8 cellular contexts compared by ENCODE assay signal in genomic region chr1:54714881-54715492, GRCh38. TPM values are rescaled to one million over a fixed set of nuclear protein-coding genes. Genes with fewer than 3 reads are reported as not detected.
DNase-seq lines count a peak whose midpoint lies in the region; ATAC-seq, FAIRE-seq and TF ChIP-seq lines count a peak whose summit lies in the region.

No MANE protein-coding gene starts in this region.

- no peak for TF ChIP-seq POLR2A in HepG2 (IDR thresholded peaks at IDR 0.05; ENCODE audit: insufficient read depth in 1 of 2, low read depth in 2 of 2, low read length in 2 of 2)

- no peaks in the 10 kb centered on the region for H3K27me3 ChIP-seq in HUES64 (ENCODE audit: insufficient read depth, low read length)
- H3K27me3 ChIP-seq in HepG2 (ENCODE audit: control insufficient read depth in 1 of 2, insufficient read depth in 2 of 2, low read length in 2 of 2), result peaks cover 0 to 18% of the 10 kb centered on the region in 2 experiments; a peak in 2 of 5 replicates
- H3K27me3 ChIP-seq in subcutaneous abdominal adipose tissue (ENCODE audit: control insufficient read depth in 5 of 5, insufficient read depth in 4 of 5, low read length in 5 of 5), result peaks cover 0 to 4% (median under 1%) of the 10 kb centered on the region in 5 donors
- no peaks in the 10 kb centered on the region for H3K27me3 ChIP-seq in WERI-Rb-1 (ENCODE audit: insufficient read depth, low read depth, severe bottlenecking)

- H2AFZ ChIP-seq in HepG2 (ENCODE audit: low read length), result peak overlapping the region; percentile 73

- intact Hi-C loops in HepG2 (cut with micrococcal nuclease; ENCODE audit: unreplicated experiment), result loop anchor here (2.0 to 5.0 kb wide), 3 partner anchors 77 to 878 kb away; partner anchors contain the start of gene NDC1

- CTCF ChIA-PET in HepG2 (lab: Yijun Ruan, JAX; ENCODE audit: low intra/inter-chr PET ratio, low total read pairs), result no interaction called here

- 0 out of 2 replicates have a peak overlapping the region, but pooled peaks have one; percentile 41 for H3K9ac ChIP-seq in HUES64 (ENCODE audit: low read depth, low read length)
- H3K9ac ChIP-seq in HepG2 (ENCODE audit: insufficient read depth, low read depth, low read length), result peak overlapping the region; percentile 31; the same call in 1 of the 2 replicates
- H3K9ac ChIP-seq in subcutaneous abdominal adipose tissue (ENCODE audit: low read length in 5 of 5), result peak overlapping the region in 4 of 5 donors; percentile 90 to 97 (median 92)

- peak; percentile 43 for ATAC-seq in HepG2
- no peak for ATAC-seq in HG03378 (IDR thresholded peaks at IDR 0.05; ENCODE audit: unreplicated experiment)
- ATAC-seq in GM19395 (IDR thresholded peaks at IDR 0.05; ENCODE audit: unreplicated experiment), result no peak

- TF ChIP-seq RAD21 in HepG2 (CRISPR knock-in tag; IDR thresholded peaks at IDR 0.05), result no peak

- BruUV-seq in HepG2 (replicated peaks; lab: Mats Ljungman, UMichigan), result no TSS peak

- peaks cover 19% of the 10 kb centered on the region for H3K79me2 ChIP-seq in HepG2 (ENCODE audit: insufficient read depth, low read length)

- POLR2A ChIA-PET in HepG2 (lab: Yijun Ruan, JAX), result interaction anchor here (0.6 to 1.3 kb wide), 3 partner anchors 10 to 49 kb away, joined by 3 to 4 read pairs (median 3); partner anchors contain the start of gene PARS2

- H3K4me1 ChIP-seq in HUES64 (ENCODE audit: insufficient read depth, low read length) (no peaks in the 10 kb centered on the region), HepG2 (ENCODE audit: insufficient read depth, low read length) (peaks cover 37% of the 10 kb centered on the region), subcutaneous abdominal adipose tissue (ENCODE audit: control insufficient read depth in 5 of 5, insufficient read depth in 5 of 5, low read length in 5 of 5) (peaks cover 2 to 20% (median 16%) of the 10 kb centered on the region in 5 donors)

- H4K20me1 ChIP-seq in HepG2 (ENCODE audit: insufficient read depth, low read length), result no peaks in the 10 kb centered on the region

- no peak for FAIRE-seq in HepG2 (lab: Jason Lieb, UNC)

- H3K36me3 ChIP-seq in HUES64 (ENCODE audit: insufficient read depth, low read length), result peaks cover 29% of the 10 kb centered on the region
- H3K36me3 ChIP-seq in HepG2 (replicated peaks in 1 of 2; ENCODE audit: control insufficient read depth in 1 of 2, insufficient read depth in 2 of 2, low read length in 2 of 2), result peaks cover 1 to 12% of the 10 kb centered on the region in 2 experiments; a peak in 3 of 5 replicates
- peaks cover 10 to 18% (median 13%) of the 10 kb centered on the region in 5 donors for H3K36me3 ChIP-seq in subcutaneous abdominal adipose tissue (ENCODE audit: control insufficient read depth in 5 of 5, insufficient read depth in 5 of 5, low read length in 5 of 5)
- peaks cover 24% of the 10 kb centered on the region for H3K36me3 ChIP-seq in WERI-Rb-1

- H3K27ac ChIP-seq in HUES64 (ENCODE audit: low read depth, low read length), result no peak overlapping the region
- peak overlapping the region; percentile 69 for H3K27ac ChIP-seq in angular gyrus (ENCODE audit: low read depth, low read length)
- no peak overlapping the region for H3K27ac ChIP-seq in HepG2 (ENCODE audit: extremely low read length, insufficient read depth, low read length)
- H3K27ac ChIP-seq in subcutaneous abdominal adipose tissue (ENCODE audit: low read depth, low read length), result peak overlapping the region; percentile 90
- no peak overlapping the region; the same call in 1 of the 2 replicates for H3K27ac ChIP-seq in WERI-Rb-1

- DNase-seq in HepG2 (ENCODE audit: low spot score) (no peak), WERI-Rb-1 (no peak), UCSD-AML1 (lab: John Stamatoyannopoulos, UW; ENCODE audit: unreplicated experiment) (no peak)

- H3K9me3 ChIP-seq in HUES64 (ENCODE audit: insufficient read depth, low read depth, low read length), result no peaks in the 10 kb centered on the region
- H3K9me3 ChIP-seq in HepG2 (ENCODE audit: low read length), result no peaks in the 10 kb centered on the region
- no peaks in the 10 kb centered on the region for H3K9me3 ChIP-seq in subcutaneous abdominal adipose tissue (ENCODE audit: control insufficient read depth in 5 of 5, low read length in 5 of 5)
- no peaks in the 10 kb centered on the region for H3K9me3 ChIP-seq in WERI-Rb-1 (ENCODE audit: severe bottlenecking)

- TF ChIP-seq EP300 in HepG2 (IDR thresholded peaks at IDR 0.05; ENCODE audit: low read depth in 2 of 2, low read length in 2 of 2), result no peak
- TF ChIP-seq EP300 in HepG2 (CRISPR knock-in tag; IDR thresholded peaks at IDR 0.05; ENCODE audit: borderline replicate concordance), result no peak

- peak overlapping the region; percentile 88 for H3K4me2 ChIP-seq in HepG2 (ENCODE audit: low read depth, low read length)

- no peak for TF ChIP-seq CTCF in HepG2 (CRISPR knock-in tag; IDR thresholded peaks at IDR 0.05)
- TF ChIP-seq CTCF in WERI-Rb-1 (IDR thresholded peaks at IDR 0.05; ENCODE audit: low read depth, low read length), result no peak

- in situ Hi-C loops in HepG2 (cut with HindIII; ENCODE audit: extremely low pct_ligation_motif_present, low pct_unique_long_range_greater_than_20kb), result no loop called here

- 88% methylated on average over 7 of the region's 7 CpGs for WGBS in HUES64
- WGBS in HepG2 (ENCODE audit: low lambda C conversion rate), result 75% methylated on average over 4 of the region's 7 CpGs

- H3K4me3 ChIP-seq in HUES64 (ENCODE audit: low read length) (peak overlapping the region; percentile 87), HepG2 (replicated peaks in 1 of 3; ENCODE audit: insufficient read depth in 1 of 3, low read depth in 2 of 3, low read length in 3 of 3) (peak overlapping the region; percentile 78 to 88 (median 85); a peak in 5 of 6 replicates), subcutaneous abdominal adipose tissue (ENCODE audit: low read depth in 1 of 5, low read length in 5 of 5) (peak overlapping the region; percentile 72 to 96 (median 94)), WERI-Rb-1 (ENCODE audit: low read depth, low read length) (no peak overlapping the region)

TF ChIP-seq in HepG2, 621 proteins besides CTCF, POLR2A, EP300 and RAD21:
- 0 out of 2 replicates have a peak, but pooled peaks have one; percentile 2 for TF ChIP-seq ZFP82 (CRISPR knock-in tag; IDR thresholded peaks at IDR 0.05; ENCODE audit: borderline replicate concordance)
- no peak for TF ChIP-seq NFATC3 (CRISPR knock-in tag; IDR thresholded peaks at IDR 0.05)
- peak; percentile 14; the same call in 1 of the 2 replicates for TF ChIP-seq ZSCAN25 (CRISPR knock-in tag; IDR thresholded peaks at IDR 0.05)
- 0 out of 2 replicates have a peak, but pooled peaks have one; percentile 4 for TF ChIP-seq ZMAT3 (CRISPR knock-in tag; conservative IDR thresholded peaks at IDR 0.05)

RNA-seq across cellular contexts. Expression of gene TTC4, which starts 0.7 kb away (rescaled TPM):
- polyA plus RNA-seq in HUES64 (2013, experiment 1 of 2), result 23.8 TPM
- polyA plus RNA-seq in HUES64 (2013, experiment 2 of 2), result 21.2 TPM
- total RNA-seq in HepG2 (2016; rRNA removed; fragmentation: Illumina TruSeq; extraction: Trizol), result 24.7 and 36.9 TPM in 2 replicates
- total RNA-seq in HepG2 (2016; cell fraction: cytosol; rRNA removed; fragmentation: Illumina TruSeq; extraction: Trizol; ENCODE audit: low read depth), result 3.6 and 5.7 TPM in 2 replicates
- total RNA-seq in HepG2 (2016; cell fraction: insoluble cytoplasmic fraction; rRNA removed; fragmentation: Illumina TruSeq; extraction: Trizol), result 24.3 and 36.7 TPM in 2 replicates
- total RNA-seq in HepG2 (2016; cell fraction: membrane; rRNA removed; fragmentation: Illumina TruSeq; extraction: Trizol), result 9.1 and 11.1 TPM in 2 replicates
- 17.4 and 20.0 TPM in 2 replicates for total RNA-seq in HepG2 (2016; cell fraction: nucleus; rRNA removed; fragmentation: Illumina TruSeq; extraction: Trizol)
- 12.4 and 13.1 TPM in 2 replicates for polyA plus RNA-seq in HepG2 (2011; rRNA removed)
- polyA plus RNA-seq in HepG2 (2011; cell fraction: cytosol; rRNA removed), result 11.2 and 13.2 TPM in 2 replicates
- polyA plus RNA-seq in HepG2 (2011; cell fraction: nucleus; rRNA removed), result 6.3 and 7.8 TPM in 2 replicates
- polyA plus RNA-seq in HepG2 (2012), result 12.6 and 17.5 TPM in 2 replicates
- polyA plus RNA-seq in HepG2 (2016; cell fraction: cytosol; fragmentation: Illumina TruSeq; extraction: Trizol; ENCODE audit: low read depth), result 2.7 and 3.0 TPM in 2 replicates
- polyA plus RNA-seq in HepG2 (2016; cell fraction: insoluble cytoplasmic fraction; fragmentation: Illumina TruSeq; extraction: Trizol; ENCODE audit: low read depth), result 34.9 and 38.2 TPM in 2 replicates
- 5.7 and 5.8 TPM in 2 replicates for polyA plus RNA-seq in HepG2 (2016; cell fraction: membrane; fragmentation: Illumina TruSeq; extraction: Trizol; ENCODE audit: low read depth)
- polyA plus RNA-seq in HepG2 (2016; cell fraction: nucleus; fragmentation: Illumina TruSeq; extraction: Trizol; ENCODE audit: insufficient read depth, low read depth), result 19.1 and 22.5 TPM in 2 replicates
- 19.1 and 32.6 TPM in 2 replicates for polyA minus RNA-seq in HepG2 (2011; rRNA and poly(A)+ RNA removed; ENCODE audit: low replicate concordance)
- 6.5 and 7.4 TPM in 2 replicates for polyA minus RNA-seq in HepG2 (2011; cell fraction: cytosol; rRNA and poly(A)+ RNA removed)
- polyA minus RNA-seq in HepG2 (2011; cell fraction: nucleus; rRNA and poly(A)+ RNA removed), result 17.8 and 20.0 TPM in 2 replicates

RNA-seq across cellular contexts. Expression of gene PARS2, which starts 49.3 kb away (rescaled TPM):
- polyA plus RNA-seq in HUES64 (2013, experiment 1 of 2), result 7.3 TPM
- polyA plus RNA-seq in HUES64 (2013, experiment 2 of 2), result 7.7 TPM
- total RNA-seq in HepG2 (2016; rRNA removed; fragmentation: Illumina TruSeq; extraction: Trizol), result 4.6 and 5.5 TPM in 2 replicates
- total RNA-seq in HepG2 (2016; cell fraction: cytosol; rRNA removed; fragmentation: Illumina TruSeq; extraction: Trizol; ENCODE audit: low read depth), result 0.88 and 1.0 TPM in 2 replicates
- 5.2 and 6.0 TPM in 2 replicates for total RNA-seq in HepG2 (2016; cell fraction: insoluble cytoplasmic fraction; rRNA removed; fragmentation: Illumina TruSeq; extraction: Trizol)
- 2.7 and 3.2 TPM in 2 replicates for total RNA-seq in HepG2 (2016; cell fraction: membrane; rRNA removed; fragmentation: Illumina TruSeq; extraction: Trizol)
- 2.5 and 3.0 TPM in 2 replicates for total RNA-seq in HepG2 (2016; cell fraction: nucleus; rRNA removed; fragmentation: Illumina TruSeq; extraction: Trizol)
- 2.4 and 3.2 TPM in 2 replicates for polyA plus RNA-seq in HepG2 (2011; rRNA removed)
- 2.9 and 3.2 TPM in 2 replicates for polyA plus RNA-seq in HepG2 (2011; cell fraction: cytosol; rRNA removed)
- 1.8 and 2.3 TPM in 2 replicates for polyA plus RNA-seq in HepG2 (2011; cell fraction: nucleus; rRNA removed)
- 4.0 and 4.3 TPM in 2 replicates for polyA plus RNA-seq in HepG2 (2012)
- 0.36 and 0.53 TPM in 2 replicates for polyA plus RNA-seq in HepG2 (2016; cell fraction: cytosol; fragmentation: Illumina TruSeq; extraction: Trizol; ENCODE audit: low read depth)
- polyA plus RNA-seq in HepG2 (2016; cell fraction: insoluble cytoplasmic fraction; fragmentation: Illumina TruSeq; extraction: Trizol; ENCODE audit: low read depth), result 4.1 and 5.5 TPM in 2 replicates
- polyA plus RNA-seq in HepG2 (2016; cell fraction: membrane; fragmentation: Illumina TruSeq; extraction: Trizol; ENCODE audit: low read depth), result 1.5 TPM in 2 replicates
- 2.1 and 2.7 TPM in 2 replicates for polyA plus RNA-seq in HepG2 (2016; cell fraction: nucleus; fragmentation: Illumina TruSeq; extraction: Trizol; ENCODE audit: insufficient read depth, low read depth)
- 10.2 and 10.5 TPM in 2 replicates for polyA minus RNA-seq in HepG2 (2011; rRNA and poly(A)+ RNA removed; ENCODE audit: low replicate concordance)
- 3.4 and 3.9 TPM in 2 replicates for polyA minus RNA-seq in HepG2 (2011; cell fraction: cytosol; rRNA and poly(A)+ RNA removed)
- 5.3 and 7.2 TPM in 2 replicates for polyA minus RNA-seq in HepG2 (2011; cell fraction: nucleus; rRNA and poly(A)+ RNA removed)

Comparison
In these comparisons a context has a peak if more than half of its experiments do, and no peak if none do; other contexts are left out.
1. H3K27ac ChIP-seq: peak in angular gyrus (single experiment) and subcutaneous abdominal adipose tissue (single experiment); none in HUES64 (single experiment), HepG2 (single experiment) and WERI-Rb-1 (single experiment).
2. H3K9ac ChIP-seq: peak in every context shown above with its lines; median percentile 92 in subcutaneous abdominal adipose tissue; 41 in HUES64; 31 in HepG2.